In genomic region chr22:24140357-24140756, GRCh38 we compare ENCODE assay signal across 11 cellular contexts. TPM values are rescaled to one million over a fixed set of nuclear protein-coding genes. Genes with fewer than 3 reads are reported as not detected.
A peak's percentile ranks its signal among the peaks of the same experiment; 100 is the strongest.
DNase-seq lines count a peak whose midpoint lies in the region; ATAC-seq, FAIRE-seq and TF ChIP-seq lines count a peak whose summit lies in the region.
"Had no signal": no experiment of that assay in that cellular context is flagged by ENCODE, and none has a peak within 500 bp of the region (broad histone marks: within the 10 kb centered on the region; RNA-seq: fewer than 3 reads in every experiment).

No MANE protein-coding gene starts in this region.

- DNase-seq in AG20443 (ENCODE audit: low spot score) (peak; percentile 20), IMR-90 (peak; percentile 40), GM12878 (ENCODE audit: low read depth, low spot score) (no peak), mucosa of descending colon (no peak), HK-2 (ENCODE audit: unreplicated experiment) (no peak), NCI-H2227 treated with DMSO at 0.1 percent for 48 hours (lab: John Stamatoyannopoulos, UW) (no peak), NCI-H2171 (lab: John Stamatoyannopoulos, UW) (no peak), OCI-LY7 (ENCODE audit: low spot score) (no peak)
- DNase-seq: activated CD4-positive, alpha-beta T cell treated with anti-CD3 and anti-CD28 coated beads, Interleukin-2, amount 50 U/mL, for 48 hours; NCI-H2081 treated with DMSO at 0.1 percent for 48 hours; SJCRH30 had no signal

- RAD21 ChIA-PET in GM12878 (lab: Charles Lee; ENCODE audit: unreplicated experiment): interaction anchor here (0.6 to 1.8 kb wide), 2 partner anchors 17 kb away, joined by 3 to 4 read pairs; no protein-coding TSS in a partner anchor

- H3K4me1 ChIP-seq in IMR-90 (ENCODE audit: control insufficient read depth, insufficient read depth, low read length) (peaks cover 34% of the 10 kb centered on the region), GM12878 (ENCODE audit: control insufficient read depth, insufficient read depth, low read length) (peaks cover 24% of the 10 kb centered on the region), mucosa of descending colon (ENCODE audit: low read depth) (peaks cover 12% of the 10 kb centered on the region), OCI-LY7 (ENCODE audit: insufficient read depth, low read length, poor library complexity, severe bottlenecking) (peaks cover 13% of the 10 kb centered on the region)

- no peak overlapping the region for H3K4me3 ChIP-seq in IMR-90 (ENCODE audit: insufficient read depth, low read depth, low read length)
- H3K4me3 ChIP-seq in GM12878: no peak overlapping the region
- no peak overlapping the region for H3K4me3 ChIP-seq in mucosa of descending colon
- H3K4me3 ChIP-seq in OCI-LY7 (ENCODE audit: low read depth, low read length, poor library complexity, severe bottlenecking): no peak overlapping the region
- H3K4me3 ChIP-seq: SJCRH30 had no signal

- TF ChIP-seq RAD21 in IMR-90 (IDR thresholded peaks at IDR 0.05; ENCODE audit: low read length) (no peak), GM12878 (IDR thresholded peaks at IDR 0.05; ENCODE audit: insufficient read depth, low read depth, low read length) (no peak)

- TF ChIP-seq EP300 in GM12878 (IDR thresholded peaks at IDR 0.05; ENCODE audit: borderline replicate concordance in 1 of 2, control insufficient read depth in 1 of 2, low read depth in 2 of 2, low read length in 2 of 2): no peak

- BruUV-seq in IMR-90 (replicated peaks; lab: Mats Ljungman, UMichigan): no TSS peak
- BruUV-seq in GM12878 (replicated peaks; lab: Mats Ljungman, UMichigan): no TSS peak
- BruUV-seq in OCI-LY7 (replicated peaks; lab: Mats Ljungman, UMichigan): no TSS peak

- ATAC-seq in IMR-90 (ENCODE audit: low read depth): 0 out of 2 replicates have a peak, but pooled peaks have one; percentile 19
- ATAC-seq in GM12878: peak; percentile 37; the same call in 2 of the 3 replicates
- peak; percentile 22 for ATAC-seq in mucosa of descending colon

- no peak overlapping the region for H2AK9ac ChIP-seq in IMR-90 (replicated peaks; ENCODE audit: low read depth, low read length, poor library complexity)

- peaks cover 14% of the 10 kb centered on the region; the same call in 1 of the 2 replicates for H4K20me1 ChIP-seq in IMR-90 (ENCODE audit: insufficient read depth, low read length)
- no peaks in the 10 kb centered on the region for H4K20me1 ChIP-seq in GM12878 (ENCODE audit: control insufficient read depth, insufficient read depth)
- H4K20me1 ChIP-seq in OCI-LY7 (ENCODE audit: insufficient read depth, low read length): no peaks in the 10 kb centered on the region

- H4K8ac ChIP-seq in IMR-90 (ENCODE audit: low read depth in 2 of 2, low read length in 2 of 2): peak overlapping the region in 1 of 2 experiments; percentile 29; a peak in 1 of 4 replicates

- H3K4me2 ChIP-seq in IMR-90 (ENCODE audit: low read depth, low read length): no peak overlapping the region
- H3K4me2 ChIP-seq in GM12878 (ENCODE audit: control insufficient read depth, insufficient read depth): 0 out of 2 replicates have a peak overlapping the region, but pooled peaks have one; percentile 9
- H3K4me2 ChIP-seq in OCI-LY7 (ENCODE audit: low read length): no peak overlapping the region

- H3K23ac ChIP-seq in IMR-90 (ENCODE audit: low read depth, low read length): no peak overlapping the region

- dilution Hi-C loops in IMR-90 (cut with HindIII; ENCODE audit: low sequenced_read_pairs, unreplicated experiment): no loop called here

- H2BK120ac ChIP-seq in IMR-90 (ENCODE audit: low read depth, low read length): peak overlapping the region; percentile 28; the same call in 1 of the 2 replicates

- no peak for FAIRE-seq in GM12878 (lab: Jason Lieb, UNC)

- 100% methylated on average over 1 of the region's 3 CpGs; no CpG with 5 or more reads in 1 of the 2 experiments for WGBS in IMR-90 (ENCODE audit: extremely low coverage in 2 of 2, insufficient read length in 1 of 2), 2 experiments
- 30% methylated on average over 3 of the region's 3 CpGs for WGBS in GM12878 (ENCODE audit: insufficient coverage, insufficient replicate concordance, low lambda C conversion rate, missing lambda C conversion rate)

- POLR2A ChIA-PET in IMR-90 (lab: Charles Lee; ENCODE audit: unreplicated experiment) (no interaction called here), GM12878 (lab: Charles Lee) (interaction anchor here (0.9 kb wide), 1 partner anchor 10 kb away, joined by 3 read pairs; no protein-coding TSS in a partner anchor), OCI-LY7 (lab: Charles Lee) (no interaction called here)

- peaks cover 59% of the 10 kb centered on the region for H3K9me1 ChIP-seq in IMR-90 (ENCODE audit: insufficient read depth, low read length)

- no peak overlapping the region for H2AFZ ChIP-seq in IMR-90 (replicated peaks; ENCODE audit: low read length, poor library complexity)
- H2AFZ ChIP-seq in GM12878 (ENCODE audit: control insufficient read depth, low read depth, low read length): no peak overlapping the region
- no peak overlapping the region for H2AFZ ChIP-seq in OCI-LY7 (ENCODE audit: low read length)

- no peaks in the 10 kb centered on the region for H3K9me2 ChIP-seq in OCI-LY7 (ENCODE audit: insufficient read depth, low read length)

- in situ Hi-C loops in IMR-90 (cut with MboI; ENCODE audit: low sequenced_read_pairs): no loop called here
- in situ Hi-C loops in GM12878 (cut with MboI): no loop called here

- H3K27me3 ChIP-seq in IMR-90 (ENCODE audit: control insufficient read depth, insufficient read depth, low read length) (no peaks in the 10 kb centered on the region), GM12878 (replicated peaks in 1 of 2; ENCODE audit: control insufficient read depth in 2 of 2, insufficient read depth in 2 of 2, low read length in 1 of 2) (no peaks in the 10 kb centered on the region)
- H3K27me3 ChIP-seq: SJCRH30 had no signal

- H3K27ac ChIP-seq in IMR-90 (ENCODE audit: insufficient read depth, low read length) (no peak overlapping the region), GM12878 (ENCODE audit: control insufficient read depth, insufficient read depth) (peak overlapping the region; percentile 25; the same call in 1 of the 2 replicates), OCI-LY7 (ENCODE audit: low read depth, low read length, poor library complexity, severe bottlenecking) (no peak overlapping the region)
- H3K27ac ChIP-seq: SJCRH30 had no signal

- CTCF ChIA-PET in IMR-90 (lab: Yijun Ruan, JAX): interaction anchor here (1.3 kb wide), 1 partner anchor 16 kb away, joined by 6 read pairs; no protein-coding TSS in a partner anchor
- CTCF ChIA-PET in GM12878 (lab: Yijun Ruan, JAX): interaction anchor here (0.9 to 1.0 kb wide), 2 partner anchors 14 to 16 kb away, joined by 3 to 4 read pairs; no protein-coding TSS in a partner anchor
- CTCF ChIA-PET in OCI-LY7 (lab: Charles Lee; ENCODE audit: unreplicated experiment): no interaction called here

- H3K9me3 ChIP-seq in IMR-90 (ENCODE audit: control insufficient read depth, insufficient read depth, low read length) (no peaks in the 10 kb centered on the region), GM12878 (replicated peaks; ENCODE audit: control insufficient read depth, insufficient read depth, low read length) (no peaks in the 10 kb centered on the region), mucosa of descending colon (no peaks in the 10 kb centered on the region), OCI-LY7 (ENCODE audit: low read length) (no peaks in the 10 kb centered on the region)
- H3K9me3 ChIP-seq: SJCRH30 had no signal

- peak overlapping the region; percentile 33 for H2BK20ac ChIP-seq in IMR-90 (ENCODE audit: low read depth, low read length)

- no peak overlapping the region for H2BK5ac ChIP-seq in IMR-90 (ENCODE audit: low read depth, low read length, poor library complexity, severe bottlenecking)

- TF ChIP-seq POLR2A in IMR-90 (IDR thresholded peaks at IDR 0.05; ENCODE audit: low read depth, low read length): no peak
- no peak for TF ChIP-seq POLR2A in GM12878 (IDR thresholded peaks at IDR 0.05; ENCODE audit: low read depth, low read length)

- H4K91ac ChIP-seq in IMR-90 (ENCODE audit: insufficient read depth, low read depth, low read length): peak overlapping the region; percentile 20; the same call in 1 of the 2 replicates

- peaks cover 25 to 60% of the 10 kb centered on the region in 2 experiments for H3K79me1 ChIP-seq in IMR-90 (ENCODE audit: low read depth in 1 of 2, low read length in 2 of 2)

- H4K5ac ChIP-seq in IMR-90 (ENCODE audit: low read depth, low read length): no peak overlapping the region

- no peak overlapping the region for H3K9ac ChIP-seq in IMR-90 (ENCODE audit: low read depth, low read length)
- H3K9ac ChIP-seq in GM12878 (ENCODE audit: control insufficient read depth, insufficient read depth, low read length): no peak overlapping the region

- H3K79me2 ChIP-seq in GM12878 (ENCODE audit: control insufficient read depth, insufficient read depth, low read length) (no peaks in the 10 kb centered on the region), OCI-LY7 (ENCODE audit: insufficient read depth, low read depth, low read length) (no peaks in the 10 kb centered on the region)

- H3K18ac ChIP-seq in IMR-90 (ENCODE audit: low read depth, low read length): 0 out of 2 replicates have a peak overlapping the region, but pooled peaks have one; percentile 8

- no peak for TF ChIP-seq CTCF in IMR-90 (conservative IDR thresholded peaks at IDR 0.05; ENCODE audit: low read depth, low read length)
- no peak for TF ChIP-seq CTCF in GM12878 (IDR thresholded peaks at IDR 0.05 in 2 of 3, conservative IDR thresholded peaks at IDR 0.05 in 1 of 3; ENCODE audit: control insufficient read depth in 2 of 3, extremely low read depth in 1 of 3, insufficient read depth in 1 of 3, low read depth in 3 of 3, low read length in 3 of 3)
- no peak for TF ChIP-seq CTCF in mucosa of descending colon (IDR thresholded peaks at IDR 0.05)
- TF ChIP-seq CTCF in OCI-LY7 (conservative IDR thresholded peaks at IDR 0.05; ENCODE audit: low read length): no peak; the same call in 1 of the 2 replicates

- peak overlapping the region; percentile 55 for H3K4ac ChIP-seq in IMR-90 (ENCODE audit: low read depth, low read length)

- H3K14ac ChIP-seq in IMR-90 (replicated peaks; ENCODE audit: low read depth, low read length): 0 out of 2 replicates have a peak overlapping the region, but pooled peaks have one; percentile 40

- H3K36me3 ChIP-seq in IMR-90 (ENCODE audit: control insufficient read depth, insufficient read depth, low read length): peaks cover 5% of the 10 kb centered on the region
- peaks cover 8 to 15% of the 10 kb centered on the region in 2 experiments; a peak in 3 of 4 replicates for H3K36me3 ChIP-seq in GM12878 (ENCODE audit: control insufficient read depth in 2 of 2, insufficient read depth in 2 of 2, low read length in 1 of 2)
- H3K36me3 ChIP-seq in mucosa of descending colon (ENCODE audit: low read depth): no peaks in the 10 kb centered on the region
- peaks cover 34% of the 10 kb centered on the region for H3K36me3 ChIP-seq in OCI-LY7 (ENCODE audit: insufficient read depth, low read length)
- H3K36me3 ChIP-seq: SJCRH30 had no signal

- H2AK5ac ChIP-seq in IMR-90 (ENCODE audit: low read depth, low read length): peak overlapping the region; percentile 86; the same call in 1 of the 2 replicates

- intact Hi-C loops in IMR-90 (cut with micrococcal nuclease) (no loop called here), GM12878 (cut with micrococcal nuclease; ENCODE audit: unreplicated experiment) (no loop called here), mucosa of descending colon (cut with DNase I, micrococcal nuclease) (no loop called here), OCI-LY7 (cut with micrococcal nuclease; ENCODE audit: unreplicated experiment) (no loop called here)

- SMC1A ChIA-PET in GM12878 (lab: Charles Lee; ENCODE audit: uncharacterized antibody, unreplicated experiment): interaction anchor here (1.5 kb wide), 1 partner anchor 18 kb away, joined by 3 read pairs; no protein-coding TSS in a partner anchor

- no peak overlapping the region for H3K56ac ChIP-seq in IMR-90 (ENCODE audit: extremely low read depth, insufficient read depth, low read length)

- peak overlapping the region; percentile 20; the same call in 2 of the 3 replicates for H2BK15ac ChIP-seq in IMR-90 (ENCODE audit: low read depth, low read length)

RNA-seq across cellular contexts. Expression of gene SUSD2, which starts 40.9 kb away (rescaled TPM):
- total RNA-seq in IMR-90 (2012; rRNA removed) (0.18 and 0.28 TPM in 2 replicates), GM12878 (2014; rRNA removed) (0.11 TPM in 1 of 2 replicates, not detected in the other), GM12878 (2014; rRNA removed; fragmentation: Illumina TruSeq; extraction: Trizol) (not detected in 2 replicates), GM12878 (2021) (0.11 and 0.31 TPM in 2 replicates), mucosa of descending colon (1 to 10 TPM; 1.3 to 3.9 (median 3.3) TPM), OCI-LY7 (2022) (0.38 and 0.39 TPM in 2 replicates)
- polyA plus RNA-seq in IMR-90 (2012; rRNA removed) (1.6 and 2.4 TPM in 2 replicates), GM12878 (2011; rRNA removed) (0.06 and 0.12 TPM in 2 replicates), GM12878 (2014; fragmentation: Illumina TruSeq; extraction: Trizol) (not detected in 2 replicates), GM12878 (2014; fragmentation: Nextera tagmentation; extraction: Ambion mirVana) (not detected), GM12878 (2014; rRNA removed) (0.04 and 0.08 TPM in 2 replicates), GM12878 (2016; fragmentation: Nextera tagmentation; extraction: Ambion mirVana) (under 1 TPM in 1 of 2 experiments, not detected in 1; 0.05 TPM)
- polyA plus RNA-seq in IMR-90 (2012; cell fraction: cytosol; rRNA removed): 1.1 and 1.9 TPM in 2 replicates
- polyA plus RNA-seq in IMR-90 (2012; cell fraction: nucleus; rRNA removed; ENCODE audit: low replicate concordance): 1.9 and 4.1 TPM in 2 replicates
- 0.44 and 0.54 TPM in 2 replicates for total RNA-seq in GM12878 (2013; cell fraction: nucleolus; rRNA removed)
- not detected for polyA plus RNA-seq in GM12878 (2011; ENCODE audit: low read depth)
- 0.16 and 0.22 TPM in 2 replicates for polyA plus RNA-seq in GM12878 (2011; cell fraction: cytosol; rRNA removed)
- 1.3 and 1.4 TPM in 2 replicates for polyA plus RNA-seq in GM12878 (2011; cell fraction: nucleus; rRNA removed)
- polyA plus RNA-seq in GM12878 (2012): 0.03 and 0.04 TPM in 2 replicates
- polyA minus RNA-seq in GM12878 (2011; rRNA and poly(A)+ RNA removed): 0.21 and 0.22 TPM in 2 replicates
- not detected in 2 replicates for polyA minus RNA-seq in GM12878 (2011; cell fraction: cytosol; rRNA and poly(A)+ RNA removed)
- polyA minus RNA-seq in GM12878 (2011; cell fraction: nucleus; rRNA and poly(A)+ RNA removed): 0.60 and 0.86 TPM in 2 replicates
- 0.41 and 0.54 TPM in 2 replicates for total RNA-seq in OCI-LY7 (2014; rRNA removed; shearing (Covaris generic))
- total RNA-seq: SJCRH30 had no signal

Comparison
In these comparisons a context has a peak if more than half of its experiments do, and no peak if none do; other contexts are left out.
1. DNase-seq: peak in AG20443 (single experiment) and IMR-90 (single experiment); none in GM12878 (single experiment), mucosa of descending colon (0 of 3), HK-2 (single experiment), NCI-H2227 treated with DMSO at 0.1 percent for 48 hours (single experiment), NCI-H2171 (single experiment) and OCI-LY7 (single experiment).
2. Peak in every context shown above with its lines, with median percentiles within 50 percentile points of each other: ATAC-seq.